32 cellular contexts compared by ENCODE assay signal in the genomic region with DNA sequence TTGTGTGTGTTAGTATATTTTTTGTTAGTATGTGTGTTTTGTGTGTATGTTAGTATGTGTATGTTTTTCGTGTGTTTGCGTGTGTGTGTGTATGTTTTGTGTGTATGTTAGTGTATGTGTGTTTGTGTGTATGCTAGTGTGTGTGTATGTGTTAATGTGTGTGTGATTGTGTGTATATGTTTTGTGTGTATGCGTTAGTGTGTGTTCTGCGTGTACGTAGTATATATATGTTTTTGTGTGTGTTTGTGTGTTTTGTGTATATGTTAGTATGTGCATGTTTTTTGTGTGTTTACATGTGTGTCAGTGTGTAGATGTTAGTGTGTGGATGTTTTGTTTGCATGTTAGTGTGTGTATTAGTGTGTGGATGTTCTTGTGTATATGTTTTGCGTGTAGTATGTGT. TPM values are rescaled to one million over a fixed set of nuclear protein-coding genes. Genes with fewer than 3 reads are reported as not detected.
"Had no signal": no experiment of that assay in that cellular context is flagged by ENCODE, and none has a peak within 500 bp of the region (broad histone marks: within the 10 kb centered on the region; RNA-seq: fewer than 3 reads in every experiment).

No MANE protein-coding gene starts in this region.

- H3K27me3 Mint-ChIP-seq: progenitor cell of endocrine pancreas; stimulated activated naive CD8-positive, alpha-beta T cell treated with anti-CD3 and anti-CD28 coated beads, Interleukin-15, Interleukin-2, amounts not matched to agents 100 ng/mL and 50 ng/mL, for 24 hours had no signal

- H3K9me3 ChIP-seq: neutrophil, sigmoid colon, suprapubic skin, thoracic aorta, upper lobe of right lung had no signal

- H3K4me3 Mint-ChIP-seq: immature natural killer cell; mesothelial cell of epicardium; naive B cell; natural killer cell; nephron progenitor cell; neural progenitor cell; stimulated activated effector memory CD8-positive, alpha-beta T cell treated with anti-CD3 and anti-CD28 coated beads, Interleukin-12 subunit alpha, Interleukin-12 subunit beta, amount 100 ng/mL, for 72 hours; stimulated activated naive CD8-positive, alpha-beta T cell treated with anti-CD3 and anti-CD28 coated beads, Interleukin-15, Interleukin-2, amounts not matched to agents 100 ng/mL and 50 ng/mL, for 24 hours had no signal

- H3K36me3 Mint-ChIP-seq: immature natural killer cell; mesothelial cell of epicardium; naive B cell; natural killer cell; neural progenitor cell; stimulated activated effector memory CD8-positive, alpha-beta T cell treated with anti-CD3 and anti-CD28 coated beads, Interleukin-12 subunit alpha, Interleukin-12 subunit beta, amount 100 ng/mL, for 72 hours had no signal

- DNase-seq: hypothalamus; immature natural killer cell; kidney; left colon; left lung; naive B cell; natural killer cell; nephron progenitor cell; occipital lobe; retina; right cardiac atrium; sigmoid colon; small intestine; spleen; stimulated activated CD4-positive, alpha-beta T cell treated with anti-CD3 and anti-CD28 coated beads, Interleukin-4, amount 100 ng/mL, for 24 hours; stimulated activated naive CD4-positive, alpha-beta T cell; tibial artery; trophoblast cell; upper lobe of right lung had no signal

- H3K27ac Mint-ChIP-seq: immature natural killer cell; mesothelial cell of epicardium; naive B cell; natural killer cell; nephron progenitor cell; neural progenitor cell; progenitor cell of endocrine pancreas; stimulated activated effector memory CD8-positive, alpha-beta T cell treated with anti-CD3 and anti-CD28 coated beads, Interleukin-12 subunit alpha, Interleukin-12 subunit beta, amount 100 ng/mL, for 72 hours; stimulated activated naive CD8-positive, alpha-beta T cell treated with anti-CD3 and anti-CD28 coated beads, Interleukin-15, Interleukin-2, amounts not matched to agents 100 ng/mL and 50 ng/mL, for 24 hours had no signal

- H3K4me3 ChIP-seq: left lung, lung, neural progenitor cell, sigmoid colon, spleen, suprapubic skin, thoracic aorta, tibial artery, upper lobe of right lung had no signal

- H3K36me3 ChIP-seq: left lung, neural progenitor cell, neutrophil, sigmoid colon, spleen, suprapubic skin, thoracic aorta, tibial artery, upper lobe of right lung had no signal

- H3K27ac ChIP-seq: left lung, neural progenitor cell, neutrophil, parathyroid adenoma, sigmoid colon, spleen, suprapubic skin, thoracic aorta, tibial artery, upper lobe of right lung had no signal

- FAIRE-seq: islet of Langerhans, small intestine had no signal

- H3K4me1 ChIP-seq: left lung, parathyroid adenoma, spleen, suprapubic skin, tibial artery, upper lobe of right lung had no signal

- H3K27me3 ChIP-seq: neural progenitor cell, sigmoid colon, suprapubic skin, tibial artery, upper lobe of right lung had no signal

- H3K9me3 Mint-ChIP-seq: mesothelial cell of epicardium, nephron progenitor cell, neural progenitor cell had no signal

- H3K4me1 Mint-ChIP-seq: immature natural killer cell; naive B cell; natural killer cell; stimulated activated effector memory CD8-positive, alpha-beta T cell treated with anti-CD3 and anti-CD28 coated beads, Interleukin-12 subunit alpha, Interleukin-12 subunit beta, amount 100 ng/mL, for 72 hours had no signal

RNA-seq across cellular contexts. Expression of gene RBFOX1, which starts 29.6 kb away (rescaled TPM):
- total RNA-seq: left lung, mononuclear cell, natural killer cell, osteocyte, spleen, thoracic aorta, upper lobe of right lung had no signal
- polyA plus RNA-seq: immature natural killer cell, lung had no signal
